ENCODE assay signal across 8 cellular contexts in genomic region chr7:66591058-66591800, GRCh38. TPM values are rescaled to one million over a fixed set of nuclear protein-coding genes. Genes with fewer than 3 reads are reported as not detected.
DNase-seq lines count a peak whose midpoint lies in the region; ATAC-seq and TF ChIP-seq lines count a peak whose summit lies in the region.
"Not testable (repeated sequence)": the region's sequence is repeated elsewhere in the genome, so short reads cannot be mapped to it uniquely, and the experiment has no call there.

No MANE protein-coding gene starts in this region.

- CTCF ChIA-PET in HCT116 (lab: Charles Lee) = not testable (repeated sequence)

- POLR2A ChIA-PET in HCT116 (lab: Charles Lee) = not testable (repeated sequence)

- TF ChIP-seq RAD21 in HCT116 (IDR thresholded peaks at IDR 0.05; ENCODE audit: low read depth) = not testable (repeated sequence)

- H2BK12ac ChIP-seq in neuronal stem cell (ENCODE audit: low read length) = not testable (repeated sequence)

- not testable (repeated sequence) for H3K9me3 ChIP-seq in HCT116 (ENCODE audit: control insufficient read depth in 1 of 2, insufficient read depth in 1 of 2, low read depth in 1 of 2, low read length in 2 of 2); Karpas-422 (ENCODE audit: low read length); iPS DF 6.9 (ENCODE audit: control insufficient read depth, insufficient read depth, low read length); neuronal stem cell (replicated peaks in 1 of 2; ENCODE audit: control insufficient read depth in 2 of 2, insufficient read depth in 1 of 2, low read depth in 1 of 2, low read length in 2 of 2); testis

- peak overlapping the region; percentile 99 for H3K18ac ChIP-seq in neuronal stem cell (ENCODE audit: low read length)

- intact Hi-C loops in HCT116 (cut with micrococcal nuclease); testis (cut with DNase I; ENCODE audit: low total_unique reads): not testable (repeated sequence)

- H3K4me3 ChIP-seq in HCT116 (replicated peaks in 1 of 2; ENCODE audit: low read depth in 1 of 2, low read length in 2 of 2) (peak overlapping the region; percentile 94 to 98), Karpas-422 (ENCODE audit: low read length) (peak overlapping the region; percentile 89), iPS DF 6.9 (ENCODE audit: low read length) (peak overlapping the region; percentile 69; the same call in 1 of the 2 replicates), neuronal stem cell (ENCODE audit: low read length in 2 of 2) (peak overlapping the region; percentile 77 to 98), testis (peak overlapping the region; percentile 83 to 88)

- not testable (repeated sequence) for H4K20me1 ChIP-seq in HCT116 (ENCODE audit: insufficient read depth)
- peaks cover 20% of the 10 kb centered on the region; the same call in 1 of the 2 replicates for H4K20me1 ChIP-seq in Karpas-422 (ENCODE audit: insufficient read depth, low read depth, low read length)

- peak; percentile 9; the same call in 1 of the 2 replicates for ATAC-seq in HCT116

- H2AFZ ChIP-seq in HCT116 (ENCODE audit: low read depth, low read length, poor library complexity, severe bottlenecking); Karpas-422 (ENCODE audit: low read length): not testable (repeated sequence)
- peak overlapping the region; percentile 92 for H2AFZ ChIP-seq in neuronal stem cell (ENCODE audit: low read length)

- not testable (repeated sequence) for H3K27me3 ChIP-seq in HCT116 (ENCODE audit: insufficient read depth, low read length); Karpas-422 (ENCODE audit: low read length); iPS DF 6.9 (ENCODE audit: control insufficient read depth, insufficient read depth, low read length); neuronal stem cell (ENCODE audit: control insufficient read depth in 3 of 3, insufficient read depth in 3 of 3, low read depth in 1 of 3, low read length in 3 of 3); testis

- RAD21 ChIA-PET in HCT116 (lab: Charles Lee; ENCODE audit: low non-redundant PET in 1 of 2, low total read pairs in 2 of 2, uncharacterized antibody in 2 of 2, unreplicated experiment in 2 of 2) = not testable (repeated sequence)

- BruUV-seq in HCT116 (replicated peaks; lab: Mats Ljungman, UMichigan) = TSS peak; percentile 36

- peak overlapping the region; percentile 97 for H2AK5ac ChIP-seq in neuronal stem cell (ENCODE audit: low read depth, low read length)

- H2BK120ac ChIP-seq in neuronal stem cell (ENCODE audit: low read depth, low read length) = not testable (repeated sequence)

- not testable (repeated sequence) for H4K91ac ChIP-seq in neuronal stem cell (ENCODE audit: low read depth, low read length, poor library complexity)

- H4K8ac ChIP-seq in neuronal stem cell (ENCODE audit: low read depth, low read length) = not testable (repeated sequence)

- not testable (repeated sequence) for H3K36me3 ChIP-seq in HCT116 (ENCODE audit: control insufficient read depth in 1 of 2, insufficient read depth in 2 of 2, low read length in 2 of 2); Karpas-422 (ENCODE audit: insufficient read depth, low read length); iPS DF 6.9 (ENCODE audit: control insufficient read depth, insufficient read depth, low read length); testis (ENCODE audit: low read depth, missing control alignments)
- peaks cover 0 to 15% of the 10 kb centered on the region in 2 donors for H3K36me3 ChIP-seq in neuronal stem cell (replicated peaks in 1 of 2; ENCODE audit: control insufficient read depth in 2 of 2, insufficient read depth in 2 of 2, low read length in 2 of 2)

- H3K4ac ChIP-seq in neuronal stem cell (ENCODE audit: low read length) = peak overlapping the region; percentile 53

- H3K4me2 ChIP-seq in HCT116 (ENCODE audit: low read length) = peak overlapping the region; percentile 93
- peak overlapping the region; percentile 76 for H3K4me2 ChIP-seq in Karpas-422 (ENCODE audit: low read depth, low read length, poor library complexity, severe bottlenecking)
- peak overlapping the region; percentile 98 for H3K4me2 ChIP-seq in neuronal stem cell (ENCODE audit: insufficient read depth, low read length, poor library complexity, severe bottlenecking)

- WGBS in iPS DF 6.9 (ENCODE audit: insufficient coverage, insufficient read length) = no CpG with 5 or more reads among the region's 35 CpGs
- WGBS in neuronal stem cell (ENCODE audit: extremely low coverage in 2 of 2, insufficient read length in 2 of 2, insufficient replicate concordance in 1 of 2), 2 donors = no CpG with 5 or more reads among the region's 35 CpGs
- 1 to 2% methylated on average over 23 to 35 of the region's 35 CpGs for WGBS in testis, 2 donors

- H3K14ac ChIP-seq in neuronal stem cell (ENCODE audit: low read length) = peak overlapping the region; percentile 94

- peak overlapping the region; percentile 85 for H3K27ac ChIP-seq in HCT116 (ENCODE audit: low read depth, low read length)
- peak overlapping the region; percentile 40 for H3K27ac ChIP-seq in Karpas-422 (ENCODE audit: low read length)
- not testable (repeated sequence) for H3K27ac ChIP-seq in iPS DF 6.9 (ENCODE audit: low read length)
- H3K27ac ChIP-seq in neuronal stem cell (replicated peaks; ENCODE audit: low read length) = peak overlapping the region; percentile 93
- H3K27ac ChIP-seq in testis = peak overlapping the region; percentile 96 to 98

- H3K23ac ChIP-seq in neuronal stem cell (ENCODE audit: low read depth, low read length, poor library complexity) = peak overlapping the region; percentile 100

- H2BK15ac ChIP-seq in neuronal stem cell (ENCODE audit: low read length) = peak overlapping the region; percentile 81

- TF ChIP-seq POLR2A in HCT116 (IDR thresholded peaks at IDR 0.05; ENCODE audit: borderline replicate concordance, extremely low read depth, insufficient read depth, insufficient read length); testis (IDR thresholded peaks at IDR 0.05): not testable (repeated sequence)

- H2BK5ac ChIP-seq in neuronal stem cell (ENCODE audit: low read length) = peak overlapping the region; percentile 95

- DNase-seq in DMS53 (lab: John Stamatoyannopoulos, UW) (peak; percentile 38), Karpas-422 (peak; percentile 51), cerebellar cortex (ENCODE audit: low spot score) (peak; percentile 13), neuronal stem cell (ENCODE audit: low spot score) (peak; percentile 9), testis (peak; percentile 44)
- not testable (repeated sequence) for DNase-seq in HCT116 (ENCODE audit: low read depth, low spot score); iPS DF 6.9 (ENCODE audit: low read depth, low spot score)
- DNase-seq in activated CD4-positive, alpha-beta T cell treated with anti-CD3 and anti-CD28 coated beads for 4 hours = peak; percentile 4 to 5

- H3K4me1 ChIP-seq in HCT116 (ENCODE audit: control insufficient read depth in 1 of 2, insufficient read depth in 2 of 2, low read length in 2 of 2) (peaks cover 8 to 20% of the 10 kb centered on the region in 2 experiments), Karpas-422 (ENCODE audit: low read length) (peaks cover 48% of the 10 kb centered on the region), testis (peaks cover 22% of the 10 kb centered on the region)
- not testable (repeated sequence) for H3K4me1 ChIP-seq in iPS DF 6.9 (ENCODE audit: control insufficient read depth, insufficient read depth, low read length); neuronal stem cell (ENCODE audit: control insufficient read depth in 2 of 2, insufficient read depth in 1 of 2, low read depth in 1 of 2, low read length in 2 of 2)

- peaks cover 60% of the 10 kb centered on the region for H3K79me2 ChIP-seq in HCT116 (ENCODE audit: insufficient read depth, low read length)
- H3K79me2 ChIP-seq in Karpas-422 (ENCODE audit: low read length) = peaks cover 66% of the 10 kb centered on the region

- H3K79me1 ChIP-seq in neuronal stem cell (ENCODE audit: low read depth, low read length) = not testable (repeated sequence)

- not testable (repeated sequence) for TF ChIP-seq CTCF in HCT116 (IDR thresholded peaks at IDR 0.05 in 2 of 3, conservative IDR thresholded peaks at IDR 0.05 in 1 of 3; ENCODE audit: borderline replicate concordance in 1 of 3, insufficient read depth in 1 of 3, low read depth in 2 of 3, low read length in 2 of 3); testis (IDR thresholded peaks at IDR 0.05)

- not testable (repeated sequence) for H3K9me2 ChIP-seq in HCT116 (ENCODE audit: insufficient read depth); Karpas-422 (replicated peaks; ENCODE audit: insufficient read depth, low read length)

- peak overlapping the region; percentile 98 for H3K9ac ChIP-seq in HCT116 (ENCODE audit: low read length)
- peak overlapping the region; percentile 80 for H3K9ac ChIP-seq in Karpas-422 (ENCODE audit: low read length)
- peak overlapping the region; percentile 100 for H3K9ac ChIP-seq in neuronal stem cell (ENCODE audit: low read depth, low read length, poor library complexity)

RNA-seq across cellular contexts. Expression of gene KCTD7, which starts 37.5 kb away (rescaled TPM):
- total RNA-seq in HCT116 (2021; ENCODE audit: unreplicated experiment) (3.9 TPM), testis (10 to 100 TPM; 62.4 to 71.7 TPM)
- 1.9 and 2.6 TPM in 2 replicates for polyA plus RNA-seq in HCT116 (2012)
- total RNA-seq in Karpas-422 (2014; rRNA removed; shearing (Covaris generic); ENCODE audit: low replicate concordance) = 20.9 and 23.2 TPM in 2 replicates
- polyA plus RNA-seq in neuronal stem cell (2013, experiment 1 of 2) = 5.6 TPM
- 5.8 TPM for polyA plus RNA-seq in neuronal stem cell (2013, experiment 2 of 2)
- 36.1 TPM for polyA plus RNA-seq in testis (ENCODE audit: insufficient read depth, low read depth, low replicate concordance)
